In genomic region chr14:23406244-23406643, GRCh38 we compare ENCODE assay signal across 15 cellular contexts. TPM values are rescaled to one million over a fixed set of nuclear protein-coding genes. Genes with fewer than 3 reads are reported as not detected.
A peak's percentile ranks its signal among the peaks of the same experiment; 100 is the strongest.
DNase-seq lines count a peak whose midpoint lies in the region; ATAC-seq and TF ChIP-seq lines count a peak whose summit lies in the region.
"Had no signal": no experiment of that assay in that cellular context is flagged by ENCODE, and none has a peak within 500 bp of the region (broad histone marks: within the 10 kb centered on the region; RNA-seq: fewer than 3 reads in every experiment).

No MANE protein-coding gene starts in this region.

- no peak overlapping the region for H3K4me2 ChIP-seq in GM23338
- H3K4me2 ChIP-seq in SK-N-SH = no peak overlapping the region

- CTCF ChIA-PET in activated B cell treated with CpG ODN at 0.5 μM for 24 hours (lab: Charles Lee) (no interaction called here), SK-N-SH (lab: Yijun Ruan, JAX) (interaction anchor here (2.9 kb wide), 1 partner anchor 26 kb away, joined by 8 read pairs; no protein-coding TSS in a partner anchor)

- H3K4me3 ChIP-seq in GM23338 (no peak overlapping the region), SK-N-SH (ENCODE audit: low read depth in 2 of 2, low read length in 1 of 2) (no peak overlapping the region)
- H3K4me3 ChIP-seq: ascending aorta had no signal

- WGBS in SK-N-SH (ENCODE audit: low lambda C conversion rate) = 10% methylated on average over 4 of the region's 4 CpGs

- no peaks in the 10 kb centered on the region for H3K9me3 Mint-ChIP-seq in activated B cell treated with CpG ODN at 0.5 μM for 24 hours
- H3K9me3 Mint-ChIP-seq in GM23338 = no peaks in the 10 kb centered on the region; the same call in 2 of the 3 replicates

- H3F3A ChIP-seq in GM23338 (replicated peaks; ENCODE audit: low read depth) (no peaks in the 10 kb centered on the region), SK-N-SH (replicated peaks; ENCODE audit: insufficient read depth) (no peaks in the 10 kb centered on the region)

- no peaks in the 10 kb centered on the region for H3K27me3 ChIP-seq in GM23338 (ENCODE audit: insufficient read depth)
- peaks cover 43% of the 10 kb centered on the region for H3K27me3 ChIP-seq in SK-N-SH (ENCODE audit: insufficient read depth)
- H3K27me3 ChIP-seq: ascending aorta had no signal

- H3K27ac Mint-ChIP-seq in activated B cell treated with CpG ODN at 0.5 μM for 24 hours = no peak overlapping the region
- no peak overlapping the region for H3K27ac Mint-ChIP-seq in GM23338

- TF ChIP-seq RAD21 in SK-N-SH (IDR thresholded peaks at IDR 0.05; ENCODE audit: low read length) = no peak

- H3K36me3 ChIP-seq in GM23338 (ENCODE audit: insufficient read depth) (no peaks in the 10 kb centered on the region), SK-N-SH (replicated peaks in 1 of 2; ENCODE audit: control insufficient read depth in 1 of 2, insufficient read depth in 2 of 2, low read length in 1 of 2) (no peaks in the 10 kb centered on the region)
- H3K36me3 ChIP-seq: ascending aorta had no signal

- H2AFZ ChIP-seq in GM23338 (no peak overlapping the region), SK-N-SH (ENCODE audit: low read depth) (no peak overlapping the region)

- peak; percentile 43 for DNase-seq in NCI-H2029 (lab: John Stamatoyannopoulos, UW)
- DNase-seq in NCI-H2029 treated with DMSO at 0.1 percent for 48 hours (lab: John Stamatoyannopoulos, UW) = no peak
- DNase-seq in activated B cell treated with CpG ODN at 0.5 μM for 24 hours = no peak
- DNase-seq in renal cortical epithelial cell (ENCODE audit: low read depth) = peak; percentile 26
- no peak for DNase-seq in GM23338 (ENCODE audit: low spot score)
- DNase-seq in SK-N-SH = no peak
- no peak for DNase-seq in activated T-cell treated with anti-CD3 and anti-CD28 coated beads, Interleukin-2, amount 50 U/mL, for 48 hours
- DNase-seq: 8988T, activated gamma-delta T cell, NCI-H1105 treated with DMSO at 0.1 percent for 48 hours had no signal

- H4K20me1 ChIP-seq in GM23338 (replicated peaks; ENCODE audit: insufficient read depth) (no peaks in the 10 kb centered on the region), SK-N-SH (ENCODE audit: insufficient read depth) (no peaks in the 10 kb centered on the region)

- ATAC-seq in HG03469 (IDR thresholded peaks at IDR 0.05; ENCODE audit: unreplicated experiment) (peak; percentile 56), activated B cell treated with CpG ODN at 0.5 μM for 24 hours (ENCODE audit: low read depth) (peak; percentile 95), GM23338 (no peak)

- TF ChIP-seq EP300 in SK-N-SH (IDR thresholded peaks at IDR 0.05; ENCODE audit: borderline replicate concordance in 1 of 2, low read depth in 1 of 2, low read length in 1 of 2) = no peak

- H3K9me3 ChIP-seq in SK-N-SH = no peaks in the 10 kb centered on the region
- H3K9me3 ChIP-seq: ascending aorta had no signal

- intact Hi-C loops in activated B cell treated with CpG ODN at 0.5 μM for 24 hours (cut with micrococcal nuclease) = no loop called here

- H3K4me1 ChIP-seq in GM23338 (ENCODE audit: insufficient read depth) = no peaks in the 10 kb centered on the region
- peaks cover 0 to 9% of the 10 kb centered on the region in 2 experiments; a peak in 1 of 4 replicates for H3K4me1 ChIP-seq in SK-N-SH (ENCODE audit: control insufficient read depth in 1 of 2, insufficient read depth in 2 of 2, low read depth in 1 of 2, low read length in 1 of 2)
- H3K4me1 ChIP-seq: ascending aorta had no signal

- H3K27ac ChIP-seq in GM23338 (ENCODE audit: low read depth) (no peak overlapping the region), SK-N-SH (ENCODE audit: low read depth in 2 of 2, low read length in 1 of 2) (no peak overlapping the region)
- H3K27ac ChIP-seq: ascending aorta had no signal

- H3K79me2 ChIP-seq in GM23338 (replicated peaks; ENCODE audit: insufficient read depth) (no peaks in the 10 kb centered on the region), SK-N-SH (ENCODE audit: insufficient read depth) (no peaks in the 10 kb centered on the region)

- H3K36me3 Mint-ChIP-seq in activated B cell treated with CpG ODN at 0.5 μM for 24 hours (ENCODE audit: low read depth) = no peaks in the 10 kb centered on the region
- no peaks in the 10 kb centered on the region; the same call in 2 of the 3 replicates for H3K36me3 Mint-ChIP-seq in GM23338 (ENCODE audit: low read depth)

- no peak overlapping the region for H3K9ac ChIP-seq in SK-N-SH

- no peak for TF ChIP-seq CTCF in activated B cell treated with CpG ODN at 0.5 μM for 24 hours (IDR thresholded peaks at IDR 0.05)
- TF ChIP-seq CTCF in GM23338 (conservative IDR thresholded peaks at IDR 0.05; ENCODE audit: low read depth in 2 of 2) = no peak
- no peak for TF ChIP-seq CTCF in SK-N-SH (IDR thresholded peaks at IDR 0.05)

- H3K4me1 Mint-ChIP-seq in activated B cell treated with CpG ODN at 0.5 μM for 24 hours (peaks cover 16% of the 10 kb centered on the region), GM23338 (peaks cover 6% of the 10 kb centered on the region; the same call in 2 of the 3 replicates)

- H3K9me2 ChIP-seq in GM23338 (ENCODE audit: insufficient read depth) = no peaks in the 10 kb centered on the region
- H3K9me2 ChIP-seq in SK-N-SH = no peaks in the 10 kb centered on the region

- H3K4me3 Mint-ChIP-seq in activated B cell treated with CpG ODN at 0.5 μM for 24 hours (no peak overlapping the region), GM23338 (no peak overlapping the region; the same call in 2 of the 3 replicates)

- H3K27me3 Mint-ChIP-seq in activated B cell treated with CpG ODN at 0.5 μM for 24 hours (peaks cover 52% of the 10 kb centered on the region), GM23338 (ENCODE audit: insufficient read depth, low read depth, poor library complexity) (peaks cover 23% of the 10 kb centered on the region)

- POLR2A ChIA-PET in activated B cell treated with CpG ODN at 0.5 μM for 24 hours (lab: Charles Lee) = no interaction called here
- POLR2A ChIA-PET in SK-N-SH (lab: Yijun Ruan, JAX) = no interaction called here

TF ChIP-seq in GM23338, 12 proteins besides CTCF, POLR2A, EP300 and RAD21 (continues in another document):
- TF ChIP-seq JUNB (IDR thresholded peaks at IDR 0.05; ENCODE audit: unreplicated experiment) = no peak
- TF ChIP-seq EZH2phosphoT487 (IDR thresholded peaks at IDR 0.05; ENCODE audit: unreplicated experiment) = no peak
- no peak for TF ChIP-seq EZH2 (IDR thresholded peaks at IDR 0.05; ENCODE audit: low read depth, unreplicated experiment)

TF ChIP-seq in SK-N-SH, 30 proteins besides CTCF, POLR2A, EP300 and RAD21 (continues in another document):
- no peak for TF ChIP-seq POLR2AphosphoS5 (IDR thresholded peaks at IDR 0.05; ENCODE audit: low read depth, low read length)
- TF ChIP-seq FOSL2 (IDR thresholded peaks at IDR 0.05; ENCODE audit: borderline replicate concordance, low read depth) = no peak
- no peak for TF ChIP-seq ELF1 (IDR thresholded peaks at IDR 0.05)
- no peak for TF ChIP-seq YY1 (IDR thresholded peaks at IDR 0.05; ENCODE audit: low read depth)
- TF ChIP-seq RXRA (IDR thresholded peaks at IDR 0.05; ENCODE audit: borderline replicate concordance, low read depth) = no peak

RNA-seq across cellular contexts. Expression of gene MYH6, which starts 1.8 kb away (rescaled TPM):
- total RNA-seq in activated B cell treated with CpG ODN at 0.5 μM for 24 hours (not detected in 2 replicates), renal cortical epithelial cell (not detected in 2 replicates)
- total RNA-seq in GM23338 (2014; rRNA removed; shearing (Covaris generic)) = 0.03 and 0.23 TPM in 2 replicates
- polyA plus RNA-seq in GM23338 (2016; fragmentation: Nextera tagmentation; extraction: Ambion mirVana) (0.10 and 2.1 TPM in 2 replicates), SK-N-SH (2012; rRNA removed) (not detected in 2 replicates)
- not detected in 2 replicates for polyA plus RNA-seq in SK-N-SH (2012; cell fraction: cytosol; rRNA removed)
- not detected in 2 replicates for polyA plus RNA-seq in SK-N-SH (2012; cell fraction: nucleus; rRNA removed)
- total RNA-seq: ascending aorta, dermis microvascular lymphatic vessel endothelial cell, fibroblast of lung, omental fat pad had no signal
- polyA plus RNA-seq: fibroblast of lung had no signal

RNA-seq across cellular contexts. Expression of gene MYH7, which starts 29.2 kb away (rescaled TPM):
- not detected in 2 replicates for total RNA-seq in activated B cell treated with CpG ODN at 0.5 μM for 24 hours
- under 0.01 TPM in 1 of 2 replicates, not detected in the other for total RNA-seq in renal cortical epithelial cell
- not detected in 2 replicates for total RNA-seq in GM23338 (2014; rRNA removed; shearing (Covaris generic))
- polyA plus RNA-seq in GM23338 (2016; fragmentation: Nextera tagmentation; extraction: Ambion mirVana) = 0.05 TPM in 1 of 2 replicates, not detected in the other
- not detected in 2 replicates for polyA plus RNA-seq in SK-N-SH (2012; rRNA removed)
- not detected in 2 replicates for polyA plus RNA-seq in SK-N-SH (2012; cell fraction: cytosol; rRNA removed)
- polyA plus RNA-seq in SK-N-SH (2012; cell fraction: nucleus; rRNA removed) = not detected in 2 replicates
- total RNA-seq: ascending aorta, dermis microvascular lymphatic vessel endothelial cell, fibroblast of lung, omental fat pad had no signal
- polyA plus RNA-seq: fibroblast of lung had no signal

RNA-seq across cellular contexts. Expression of gene CMTM5, which starts 29.4 kb away (rescaled TPM):
- total RNA-seq in activated B cell treated with CpG ODN at 0.5 μM for 24 hours = not detected in 2 replicates
- total RNA-seq in renal cortical epithelial cell = not detected in 2 replicates
- total RNA-seq in GM23338 (2014; rRNA removed; shearing (Covaris generic)) = 0.24 and 0.27 TPM in 2 replicates
- not detected in 2 replicates for polyA plus RNA-seq in GM23338 (2016; fragmentation: Nextera tagmentation; extraction: Ambion mirVana)
- 0.13 TPM in 1 of 2 replicates, not detected in the other for polyA plus RNA-seq in SK-N-SH (2012; rRNA removed)
- not detected in 2 replicates for polyA plus RNA-seq in SK-N-SH (2012; cell fraction: cytosol; rRNA removed)
- not detected in 2 replicates for polyA plus RNA-seq in SK-N-SH (2012; cell fraction: nucleus; rRNA removed)
- total RNA-seq: dermis microvascular lymphatic vessel endothelial cell, omental fat pad had no signal

RNA-seq across cellular contexts. Expression of gene IL25, which starts 33.6 kb away (rescaled TPM):
- not detected in 2 replicates for total RNA-seq in activated B cell treated with CpG ODN at 0.5 μM for 24 hours
- not detected in 2 replicates for total RNA-seq in renal cortical epithelial cell
- total RNA-seq in GM23338 (2014; rRNA removed; shearing (Covaris generic)) = not detected in 2 replicates
- polyA plus RNA-seq in GM23338 (2016; fragmentation: Nextera tagmentation; extraction: Ambion mirVana) = not detected in 2 replicates
- not detected in 2 replicates for polyA plus RNA-seq in SK-N-SH (2012; rRNA removed)
- not detected in 2 replicates for polyA plus RNA-seq in SK-N-SH (2012; cell fraction: cytosol; rRNA removed)
- 0.04 TPM in 1 of 2 replicates, not detected in the other for polyA plus RNA-seq in SK-N-SH (2012; cell fraction: nucleus; rRNA removed)
- total RNA-seq: ascending aorta, dermis microvascular lymphatic vessel endothelial cell, fibroblast of lung, omental fat pad had no signal
- polyA plus RNA-seq: fibroblast of lung had no signal

RNA-seq across cellular contexts. Expression of gene EFS, which starts 41.3 kb away (rescaled TPM):
- total RNA-seq in activated B cell treated with CpG ODN at 0.5 μM for 24 hours (not detected in 2 replicates), renal cortical epithelial cell (0.17 and 0.50 TPM in 2 replicates)
- 13.6 and 18.9 TPM in 2 replicates for total RNA-seq in GM23338 (2014; rRNA removed; shearing (Covaris generic))
- polyA plus RNA-seq in GM23338 (2016; fragmentation: Nextera tagmentation; extraction: Ambion mirVana) (5.1 and 6.4 TPM in 2 replicates), SK-N-SH (2012; rRNA removed) (2.6 and 4.4 TPM in 2 replicates)
- 1.8 and 3.4 TPM in 2 replicates for polyA plus RNA-seq in SK-N-SH (2012; cell fraction: cytosol; rRNA removed)
- polyA plus RNA-seq in SK-N-SH (2012; cell fraction: nucleus; rRNA removed) = 9.6 and 13.4 TPM in 2 replicates
- total RNA-seq: dermis microvascular lymphatic vessel endothelial cell had no signal

Comparison
In these comparisons a context has a peak if more than half of its experiments do, and no peak if none do; other contexts are left out.
1. DNase-seq: peak in NCI-H2029 (single experiment) and renal cortical epithelial cell (single experiment); none in NCI-H2029 treated with DMSO at 0.1 percent for 48 hours (single experiment), activated B cell treated with CpG ODN at 0.5 μM for 24 hours (single experiment), GM23338 (single experiment), SK-N-SH (single experiment) and activated T-cell treated with anti-CD3 and anti-CD28 coated beads, Interleukin-2, amount 50 U/mL, for 48 hours (0 of 2).